In the genomic region with DNA sequence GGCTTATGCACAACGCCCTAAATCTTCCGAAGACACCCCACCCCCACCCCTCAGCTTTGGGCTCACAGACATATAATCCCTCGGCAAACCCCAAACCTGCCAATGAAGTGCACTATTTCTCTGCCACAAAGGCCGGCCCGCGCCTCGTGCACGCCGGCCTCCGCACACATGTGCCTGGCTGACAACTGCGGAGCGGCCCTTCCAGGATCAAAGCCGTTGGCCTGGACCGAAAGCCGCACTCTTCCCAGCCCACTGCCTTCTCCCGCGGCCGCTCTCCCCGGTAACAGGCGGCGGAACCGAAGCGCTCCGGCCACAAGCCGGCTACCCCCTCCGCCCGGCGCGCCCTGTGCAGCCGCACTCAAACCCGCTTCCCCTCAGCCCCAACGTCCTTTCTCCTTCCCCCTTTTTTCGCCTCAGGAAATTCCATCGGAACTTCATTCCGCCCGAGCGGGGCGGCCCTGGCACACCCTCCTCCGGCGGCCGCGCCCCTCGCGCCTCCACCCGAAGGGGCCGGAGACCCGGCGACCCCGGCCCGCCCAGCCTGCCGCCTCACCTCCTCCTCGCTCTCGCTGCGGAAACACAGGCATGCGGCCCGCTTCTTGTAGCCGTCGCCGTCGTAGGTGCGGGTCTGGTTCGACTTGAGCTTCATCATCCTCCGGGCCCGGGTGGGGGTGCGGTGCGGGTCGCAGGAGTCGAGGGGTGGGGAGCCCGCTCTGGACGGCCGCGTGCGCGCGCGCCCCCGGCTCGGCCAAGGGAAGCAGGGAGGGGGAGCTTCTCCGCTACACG, we compare ENCODE assay signal across 8 cellular contexts. TPM values are rescaled to one million over a fixed set of nuclear protein-coding genes. Genes with fewer than 3 reads are reported as not detected.
DNase-seq lines count a peak whose midpoint lies in the region; ATAC-seq and TF ChIP-seq lines count a peak whose summit lies in the region.

No MANE protein-coding gene starts in this region.

- in situ Hi-C loops in ACHN (cut with HindIII; ENCODE audit: low pct_ligation_motif_present, low pct_unique_long_range_greater_than_20kb, low sequenced_read_pairs): no loop called here

- H3K4me1 ChIP-seq in lower lobe of right lung: peaks cover 47% of the 10 kb centered on the region

- ATAC-seq in GM18858 (IDR thresholded peaks at IDR 0.05; ENCODE audit: unreplicated experiment) (peak; percentile 11), HG03060 (IDR thresholded peaks at IDR 0.05; ENCODE audit: low read depth, unreplicated experiment) (peak; percentile 6), lower lobe of right lung (peak; percentile 62 to 68)

- peak overlapping the region; percentile 90 for H3K4me3 ChIP-seq in lower lobe of right lung

- intact Hi-C loops in lower lobe of right lung (cut with DNase I): no loop called here

- no peaks in the 10 kb centered on the region for H3K27me3 ChIP-seq in lower lobe of right lung (ENCODE audit: low read depth)

- peak overlapping the region; percentile 95 for H3K27ac ChIP-seq in lower lobe of right lung

- no peaks in the 10 kb centered on the region for H3K9me3 ChIP-seq in lower lobe of right lung

- no peaks in the 10 kb centered on the region for H3K36me3 ChIP-seq in lower lobe of right lung

- no peak for TF ChIP-seq CTCF in lower lobe of right lung (IDR thresholded peaks at IDR 0.05)

- DNase-seq in ACHN (peak; percentile 56), NCI-H226 (peak; percentile 33), dermis blood vessel endothelial cell (peak; percentile 67), lower lobe of right lung (peak; percentile 79)
- peak; percentile 64 for DNase-seq in activated CD4-positive, alpha-beta T cell treated with anti-CD3 and anti-CD28 coated beads for 48 hours
- DNase-seq in stimulated activated CD4-positive, alpha-beta T cell treated with anti-CD3 and anti-CD28 coated beads, TNF-alpha, amount 100 ng/mL, for 24 hours (ENCODE audit: low read depth in 3 of 3): peak; percentile 28 to 48 (median 33)

RNA-seq across cellular contexts. Expression of a gene that starts 0.6 kb away (rescaled TPM):
- total RNA-seq in dermis blood vessel endothelial cell: 24.3 and 33.9 TPM in 2 replicates
- 29.1 TPM for total RNA-seq in lower lobe of right lung

RNA-seq across cellular contexts. Expression of a gene that starts 34.0 kb away (rescaled TPM):
- total RNA-seq in dermis blood vessel endothelial cell: 899 and 3,703 TPM in 2 replicates
- 956 TPM for total RNA-seq in lower lobe of right lung

Comparison
In these comparisons a context has a peak if more than half of its experiments do, and no peak if none do; other contexts are left out.
1. Peak in every context shown above with its lines: DNase-seq, ATAC-seq, H3K4me3 ChIP-seq and H3K27ac ChIP-seq.
2. ATAC-seq: peak in every context shown above with its lines; median percentile 65 in lower lobe of right lung; 11 in GM18858; 6 in HG03060.